In the genomic region with DNA sequence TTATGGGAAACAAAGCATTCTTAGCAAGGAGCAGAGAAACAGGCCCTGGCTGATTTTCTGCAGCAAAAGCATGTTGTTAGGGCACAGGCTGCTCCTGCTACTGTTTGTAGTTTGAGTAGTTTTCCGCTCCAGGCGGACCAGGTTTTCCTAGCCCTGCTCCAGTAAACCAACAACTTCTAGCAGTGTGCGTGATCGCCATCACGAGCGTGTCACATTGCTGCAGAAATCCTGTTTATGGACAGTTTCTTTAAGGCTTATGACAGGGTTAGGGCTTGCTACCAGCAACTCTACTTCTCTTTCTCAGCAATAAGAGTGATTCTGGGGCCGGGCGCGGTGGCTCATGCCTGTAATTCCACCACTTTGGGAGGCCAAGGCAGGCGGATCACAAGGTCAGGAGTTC, we compare ENCODE assay signal across 25 cellular contexts.
DNase-seq lines count a peak whose midpoint lies in the region; ATAC-seq and TF ChIP-seq lines count a peak whose summit lies in the region.
"Had no signal": no experiment of that assay in that cellular context is flagged by ENCODE, and none has a peak within 500 bp of the region (broad histone marks: within the 10 kb centered on the region; RNA-seq: fewer than 3 reads in every experiment).

No MANE protein-coding gene starts in this region.

- H3K9me3 Mint-ChIP-seq in mesothelial cell of epicardium: no peaks in the 10 kb centered on the region

- TF ChIP-seq EP300 in suprapubic skin (IDR thresholded peaks at IDR 0.05): no peak

- H3K27me3 Mint-ChIP-seq in mesothelial cell of epicardium (ENCODE audit: low read depth): no peaks in the 10 kb centered on the region
- H3K27me3 Mint-ChIP-seq: CD4-positive, CD25-positive, alpha-beta regulatory T cell; effector memory CD8-positive, alpha-beta T cell; stimulated activated naive CD8-positive, alpha-beta T cell treated with anti-CD3 and anti-CD28 coated beads, Interleukin-15, amount 100 ng/mL, for 72 hours had no signal

- DNase-seq in NT2/D1 (ENCODE audit: low read depth, low spot score): no peak
- peak; percentile 4 for DNase-seq in foreskin melanocyte
- no peak for DNase-seq in mesenchymal stem cell
- no peak for DNase-seq in suprapubic skin (ENCODE audit: low spot score in 2 of 2)
- no peak for DNase-seq in mesothelial cell of epicardium (ENCODE audit: low spot score in 2 of 2, unreplicated experiment in 2 of 2)
- no peak for DNase-seq in HuH-7 (ENCODE audit: low spot score)
- DNase-seq: activated CD4-positive, alpha-beta T cell treated with anti-CD3 and anti-CD28 coated beads for 4 hours; activated naive CD4-positive, alpha-beta T cell treated with Interleukin-2 at 50 U/mL for 16 hours; activated T-cell treated with anti-CD3 and anti-CD28 coated beads, Interleukin-2, amount 50 U/mL, for 48 hours; adrenal gland; CD4-positive, CD25-positive, alpha-beta regulatory T cell; effector memory CD8-positive, alpha-beta T cell; EL; HFFc6; midbrain; natural killer cell; NCI-H2171 treated with DMSO at 0.1 percent for 48 hours; SK-N-SH; stimulated activated naive CD8-positive, alpha-beta T cell treated with anti-CD3 and anti-CD28 coated beads, Interleukin-15, amount 100 ng/mL, for 72 hours; T-helper 2 cell had no signal

- no peaks in the 10 kb centered on the region for H3K9me3 ChIP-seq in NT2/D1 (ENCODE audit: insufficient read depth, low read length)
- H3K9me3 ChIP-seq in mesenchymal stem cell (ENCODE audit: control insufficient read depth, low read length): no peaks in the 10 kb centered on the region
- no peaks in the 10 kb centered on the region for H3K9me3 ChIP-seq in suprapubic skin
- H3K9me3 ChIP-seq: adrenal gland, SK-N-SH, tibial nerve had no signal

- no peak overlapping the region for H3K27ac ChIP-seq in mesenchymal stem cell (ENCODE audit: low read length, poor library complexity, severe bottlenecking)
- H3K27ac ChIP-seq in suprapubic skin: peak overlapping the region; percentile 16
- H3K27ac ChIP-seq: adrenal gland, KMS-11, parathyroid adenoma, tibial nerve had no signal

- no peak overlapping the region for H2BK12ac ChIP-seq in mesenchymal stem cell (ENCODE audit: low read length in 2 of 2)

- H3K23ac ChIP-seq in mesenchymal stem cell (ENCODE audit: low read length in 2 of 2): no peak overlapping the region

- peak overlapping the region; percentile 45 for H4K8ac ChIP-seq in mesenchymal stem cell (ENCODE audit: low read length)

- no peak overlapping the region for H2AK5ac ChIP-seq in mesenchymal stem cell (ENCODE audit: low read length, severe bottlenecking)

- TF ChIP-seq POLR2A in suprapubic skin (IDR thresholded peaks at IDR 0.05): no peak

- no peak overlapping the region for H3K14ac ChIP-seq in mesenchymal stem cell (ENCODE audit: low read length in 2 of 2)

- H2BK120ac ChIP-seq in mesenchymal stem cell (ENCODE audit: low read depth, low read length): no peak overlapping the region

- H3K4me3 ChIP-seq in NT2/D1 (ENCODE audit: insufficient read length, low read depth) (no peak overlapping the region), mesenchymal stem cell (ENCODE audit: insufficient read depth in 1 of 2, low read depth in 1 of 2, low read length in 2 of 2) (no peak overlapping the region), suprapubic skin (no peak overlapping the region)
- H3K4me3 ChIP-seq: adrenal gland, tibial nerve had no signal

- no peak overlapping the region for H3K4me3 Mint-ChIP-seq in mesothelial cell of epicardium
- H3K4me3 Mint-ChIP-seq: effector memory CD8-positive, alpha-beta T cell; HFFc6; natural killer cell; stimulated activated naive CD8-positive, alpha-beta T cell treated with anti-CD3 and anti-CD28 coated beads, Interleukin-15, amount 100 ng/mL, for 72 hours had no signal

- peak overlapping the region; percentile 63 for H3K9ac ChIP-seq in NT2/D1 (ENCODE audit: insufficient read length, low read depth)
- no peak overlapping the region for H3K9ac ChIP-seq in mesenchymal stem cell (ENCODE audit: low read length)
- H3K9ac ChIP-seq: KMS-11, parathyroid adenoma, SK-N-SH had no signal

- H3K4me1 Mint-ChIP-seq in mesothelial cell of epicardium: peaks cover 26% of the 10 kb centered on the region
- H3K4me1 Mint-ChIP-seq: CD4-positive, CD25-positive, alpha-beta regulatory T cell; natural killer cell; stimulated activated naive CD8-positive, alpha-beta T cell treated with anti-CD3 and anti-CD28 coated beads, Interleukin-15, amount 100 ng/mL, for 72 hours had no signal

- H3K36me3 ChIP-seq in NT2/D1 (ENCODE audit: insufficient read depth, insufficient read length, low read length) (peaks cover 3% of the 10 kb centered on the region), mesenchymal stem cell (ENCODE audit: control insufficient read depth in 1 of 2, insufficient read depth in 2 of 2, low read depth in 1 of 2, low read length in 2 of 2) (no peaks in the 10 kb centered on the region), suprapubic skin (no peaks in the 10 kb centered on the region)
- H3K36me3 ChIP-seq: adrenal gland, tibial nerve had no signal

- H3K36me3 Mint-ChIP-seq in mesothelial cell of epicardium: no peaks in the 10 kb centered on the region
- H3K36me3 Mint-ChIP-seq: CD4-positive, CD25-positive, alpha-beta regulatory T cell had no signal

- no peaks in the 10 kb centered on the region for H3K79me1 ChIP-seq in mesenchymal stem cell (replicated peaks; ENCODE audit: low read length, poor library complexity, severe bottlenecking)

- ATAC-seq in HG02840 (IDR thresholded peaks at IDR 0.05; ENCODE audit: low FRiP score, unreplicated experiment): no peak
- ATAC-seq: effector memory CD8-positive, alpha-beta T cell; left lobe of liver; natural killer cell; stimulated activated naive CD8-positive, alpha-beta T cell treated with anti-CD3 and anti-CD28 coated beads, Interleukin-15, amount 100 ng/mL, for 72 hours had no signal

- no peak overlapping the region for H4K91ac ChIP-seq in mesenchymal stem cell (ENCODE audit: low read length)

- no peak for TF ChIP-seq CTCF in suprapubic skin (IDR thresholded peaks at IDR 0.05)
- no peak for TF ChIP-seq CTCF in mesothelial cell of epicardium (IDR thresholded peaks at IDR 0.05; ENCODE audit: unreplicated experiment)

- H3K4me1 ChIP-seq in NT2/D1 (ENCODE audit: insufficient read depth, insufficient read length) (no peaks in the 10 kb centered on the region), mesenchymal stem cell (ENCODE audit: control insufficient read depth, insufficient read depth, low read depth, low read length) (no peaks in the 10 kb centered on the region), suprapubic skin (no peaks in the 10 kb centered on the region)
- H3K4me1 ChIP-seq: adrenal gland, parathyroid adenoma, tibial nerve had no signal

- no peak overlapping the region for H3K18ac ChIP-seq in mesenchymal stem cell (ENCODE audit: low read depth in 1 of 2, low read length in 2 of 2)

- no peak overlapping the region for H2BK5ac ChIP-seq in mesenchymal stem cell (ENCODE audit: low read depth, low read length, poor library complexity, severe bottlenecking)

- WGBS in mesenchymal stem cell: 68% methylated on average over 7 of the region's 10 CpGs
- WGBS in suprapubic skin: 64% methylated on average over 10 of the region's 10 CpGs

- H3K27ac Mint-ChIP-seq in mesothelial cell of epicardium: no peak overlapping the region
- H3K27ac Mint-ChIP-seq: CD4-positive, CD25-positive, alpha-beta regulatory T cell; effector memory CD8-positive, alpha-beta T cell; HFFc6; natural killer cell; stimulated activated naive CD8-positive, alpha-beta T cell treated with anti-CD3 and anti-CD28 coated beads, Interleukin-15, amount 100 ng/mL, for 72 hours had no signal

- H3K4me2 ChIP-seq in mesenchymal stem cell (ENCODE audit: low read length, poor library complexity, severe bottlenecking): no peak overlapping the region
- H3K4me2 ChIP-seq: KMS-11, SK-N-SH had no signal

- H3K4ac ChIP-seq in mesenchymal stem cell (ENCODE audit: low read depth in 1 of 2, low read length in 2 of 2): no peak overlapping the region

- no peak overlapping the region for H2AFZ ChIP-seq in mesenchymal stem cell (ENCODE audit: low read depth, low read length)
- H2AFZ ChIP-seq: parathyroid adenoma had no signal

- H2BK15ac ChIP-seq in mesenchymal stem cell (ENCODE audit: low read depth, poor library complexity, severe bottlenecking): no peak overlapping the region

- no peaks in the 10 kb centered on the region for H3K27me3 ChIP-seq in NT2/D1 (ENCODE audit: insufficient read depth, insufficient read length)
- no peaks in the 10 kb centered on the region for H3K27me3 ChIP-seq in mesenchymal stem cell (ENCODE audit: control insufficient read depth in 1 of 2, insufficient read depth in 1 of 2, low read length in 2 of 2)
- no peaks in the 10 kb centered on the region for H3K27me3 ChIP-seq in suprapubic skin
- H3K27me3 ChIP-seq: adrenal gland, tibial nerve had no signal
